Comparison of ENCODE assay signal across 10 cellular contexts in the genomic region with DNA sequence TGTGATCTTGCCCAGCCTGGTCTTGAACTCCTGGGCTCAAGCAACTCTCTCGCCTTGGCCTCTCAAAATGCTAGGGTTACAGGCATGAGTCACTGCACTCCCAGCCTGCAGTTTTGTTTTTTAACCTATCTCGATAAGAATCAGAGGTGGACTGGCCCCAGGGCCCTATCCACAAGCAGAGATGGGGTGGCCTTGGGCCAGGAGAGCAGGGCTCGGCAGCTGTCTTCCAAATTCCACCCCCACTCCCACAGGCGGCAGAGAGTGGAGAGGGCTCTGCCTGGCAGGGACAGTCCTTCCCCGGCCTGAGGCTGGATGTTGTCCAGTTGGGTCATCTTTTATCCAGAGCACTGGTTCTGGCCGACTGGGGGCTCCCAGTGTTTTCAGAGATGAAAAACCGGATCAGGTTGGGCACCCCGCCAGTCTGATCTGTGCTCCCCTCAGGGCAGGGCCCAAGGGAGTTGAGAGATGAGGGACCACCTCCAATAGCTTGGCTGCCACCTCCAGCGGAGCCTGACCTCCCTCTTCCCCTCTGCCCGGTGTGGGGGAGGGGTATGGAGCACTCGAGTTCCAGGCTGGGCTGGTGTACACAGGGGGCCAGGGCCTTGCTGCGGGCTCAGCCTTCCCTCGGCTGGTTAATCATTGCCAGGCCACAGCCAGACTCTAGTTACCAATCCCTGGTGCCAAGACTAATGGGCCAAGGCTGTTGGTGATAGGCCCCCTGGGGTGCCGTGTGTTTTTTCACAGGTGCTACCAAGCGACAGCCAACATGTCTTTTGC. TPM values are rescaled to one million over a fixed set of nuclear protein-coding genes. Genes with fewer than 3 reads are reported as not detected.
DNase-seq lines count a peak whose midpoint lies in the region; ATAC-seq and TF ChIP-seq lines count a peak whose summit lies in the region.
"Had no signal": no experiment of that assay in that cellular context is flagged by ENCODE, and none has a peak within 500 bp of the region (broad histone marks: within the 10 kb centered on the region; RNA-seq: fewer than 3 reads in every experiment).

No MANE protein-coding gene starts in this region.

- ATAC-seq in esophagus mucosa (peak; percentile 19), HG02610 (IDR thresholded peaks at IDR 0.05; ENCODE audit: unreplicated experiment) (no peak)
- no peak for ATAC-seq in activated CD8-positive, alpha-beta memory T cell treated with anti-CD3 and anti-CD28 coated beads, Interleukin-2, amount 10 ng/mL, durations not matched to agents 7 days and 5 days

- intact Hi-C loops in Caco-2 (cut with micrococcal nuclease; ENCODE audit: unreplicated experiment): loop anchor here (2.0 kb wide), 1 partner anchor 30 kb away; no protein-coding TSS in a partner anchor

- H3K27me3 Mint-ChIP-seq in Caco-2 (ENCODE audit: insufficient read depth, unreplicated experiment): no peaks in the 10 kb centered on the region
- no peaks in the 10 kb centered on the region for H3K27me3 Mint-ChIP-seq in nephron (ENCODE audit: low read depth)
- H3K27me3 Mint-ChIP-seq in activated CD8-positive, alpha-beta memory T cell treated with anti-CD3 and anti-CD28 coated beads, Interleukin-2, amount 10 ng/mL, durations not matched to agents 7 days and 5 days: no peaks in the 10 kb centered on the region

- peaks cover 1% of the 10 kb centered on the region; the same call in 1 of the 2 replicates for H3K36me3 ChIP-seq in Caco-2 (ENCODE audit: control insufficient read depth, insufficient read depth, low read length)

- no peak overlapping the region for H3K4me3 ChIP-seq in Caco-2 (ENCODE audit: low read depth, low read length)

- no peaks in the 10 kb centered on the region for H3K27me3 ChIP-seq in Caco-2 (replicated peaks; ENCODE audit: control insufficient read depth, insufficient read depth, low read length)

- TF ChIP-seq CTCF in Caco-2 (IDR thresholded peaks at IDR 0.05; ENCODE audit: insufficient read depth in 1 of 2, low read depth in 1 of 2, low read length in 1 of 2, severe bottlenecking in 1 of 2, unreplicated experiment in 1 of 2) (no peak), nephron (IDR thresholded peaks at IDR 0.05; ENCODE audit: unreplicated experiment in 3 of 3) (no peak)

- H3K36me3 Mint-ChIP-seq in Caco-2 (ENCODE audit: insufficient read depth, unreplicated experiment) (peaks cover 60% of the 10 kb centered on the region), nephron (ENCODE audit: low read depth) (no peaks in the 10 kb centered on the region)
- no peaks in the 10 kb centered on the region for H3K36me3 Mint-ChIP-seq in activated CD8-positive, alpha-beta memory T cell treated with anti-CD3 and anti-CD28 coated beads, Interleukin-2, amount 10 ng/mL, durations not matched to agents 7 days and 5 days

- H3K4me1 ChIP-seq in Caco-2: peaks cover 38% of the 10 kb centered on the region

- no TSS peak for BruUV-seq in Caco-2 (replicated peaks; lab: Mats Ljungman, UMichigan)

- no peak overlapping the region for H3K27ac Mint-ChIP-seq in Caco-2 (ENCODE audit: unreplicated experiment)
- H3K27ac Mint-ChIP-seq in nephron: peak overlapping the region; percentile 31 to 59 (median 39)
- no peak overlapping the region for H3K27ac Mint-ChIP-seq in activated CD8-positive, alpha-beta memory T cell treated with anti-CD3 and anti-CD28 coated beads, Interleukin-2, amount 10 ng/mL, durations not matched to agents 7 days and 5 days
- H3K27ac Mint-ChIP-seq: T-helper 2 cell treated with Interferon-gamma antibody and Interleukin-4, amounts not matched to agents 5 μg/mL and 100 μg/mL, for 36 hours had no signal

- H3K4me3 Mint-ChIP-seq in Caco-2 (ENCODE audit: unreplicated experiment): no peak overlapping the region
- no peak overlapping the region for H3K4me3 Mint-ChIP-seq in nephron
- no peak overlapping the region for H3K4me3 Mint-ChIP-seq in activated CD8-positive, alpha-beta memory T cell treated with anti-CD3 and anti-CD28 coated beads, Interleukin-2, amount 10 ng/mL, durations not matched to agents 7 days and 5 days
- H3K4me3 Mint-ChIP-seq: T-helper 2 cell treated with Interferon-gamma antibody and Interleukin-4, amounts not matched to agents 5 μg/mL and 100 μg/mL, for 36 hours had no signal

- H3K9me3 ChIP-seq in Caco-2: no peaks in the 10 kb centered on the region

- CTCF ChIA-PET in Caco-2 (lab: Charles Lee): no interaction called here
- CTCF ChIA-PET in activated CD8-positive, alpha-beta memory T cell treated with anti-CD3 and anti-CD28 coated beads, Interleukin-2, amount 10 ng/mL, durations not matched to agents 7 days and 5 days (lab: Charles Lee): no interaction called here

- H3K4me1 Mint-ChIP-seq in Caco-2 (ENCODE audit: low read depth, unreplicated experiment): peaks cover 14% of the 10 kb centered on the region
- H3K4me1 Mint-ChIP-seq in nephron: peaks cover 23% of the 10 kb centered on the region
- no peaks in the 10 kb centered on the region for H3K4me1 Mint-ChIP-seq in activated CD8-positive, alpha-beta memory T cell treated with anti-CD3 and anti-CD28 coated beads, Interleukin-2, amount 10 ng/mL, durations not matched to agents 7 days and 5 days

- H3K9me3 Mint-ChIP-seq in Caco-2 (ENCODE audit: unreplicated experiment): no peaks in the 10 kb centered on the region
- H3K9me3 Mint-ChIP-seq in nephron: no peaks in the 10 kb centered on the region
- H3K9me3 Mint-ChIP-seq in activated CD8-positive, alpha-beta memory T cell treated with anti-CD3 and anti-CD28 coated beads, Interleukin-2, amount 10 ng/mL, durations not matched to agents 7 days and 5 days (ENCODE audit: low read depth): no peaks in the 10 kb centered on the region
- H3K9me3 Mint-ChIP-seq: T-helper 2 cell treated with Interferon-gamma antibody and Interleukin-4, amounts not matched to agents 5 μg/mL and 100 μg/mL, for 36 hours had no signal

- POLR2A ChIA-PET in Caco-2 (lab: Charles Lee): no interaction called here

- DNase-seq in Caco-2 (peak; percentile 73 to 82), NCI-H526 (lab: John Stamatoyannopoulos, UW) (peak; percentile 79 to 94), NCI-H187 treated with DMSO at 0.1 percent for 48 hours (lab: John Stamatoyannopoulos, UW) (no peak), MV-4-11 (lab: John Stamatoyannopoulos, UW) (no peak)
- DNase-seq in activated CD8-positive, alpha-beta memory T cell treated with anti-CD3 and anti-CD28 coated beads, Interleukin-2, amount 10 ng/mL, durations not matched to agents 7 days and 5 days: no peak
- DNase-seq: dermis blood vessel endothelial cell had no signal

RNA-seq across cellular contexts. Expression of gene MYO15B, which starts 30.3 kb away (rescaled TPM):
- total RNA-seq in Caco-2 (2022) (12.3 and 24.4 TPM in 2 replicates), esophagus mucosa (15.6 TPM)
- 10 to 100 TPM; 12.4 to 25.6 TPM for total RNA-seq in activated CD8-positive, alpha-beta memory T cell treated with anti-CD3 and anti-CD28 coated beads, Interleukin-2, amount 10 ng/mL, durations not matched to agents 7 days and 5 days

RNA-seq across cellular contexts. Expression of gene LLGL2, which starts 31.8 kb away (rescaled TPM):
- total RNA-seq in Caco-2 (2022) (165 and 179 TPM in 2 replicates), esophagus mucosa (82.1 TPM)
- total RNA-seq in activated CD8-positive, alpha-beta memory T cell treated with anti-CD3 and anti-CD28 coated beads, Interleukin-2, amount 10 ng/mL, durations not matched to agents 7 days and 5 days: 10 to 100 TPM; 15.7 to 30.5 TPM

RNA-seq across cellular contexts. Expression of gene TSEN54, which starts 40.9 kb away (rescaled TPM):
- total RNA-seq in Caco-2 (2022) (71.3 and 74.5 TPM in 2 replicates), esophagus mucosa (23.2 TPM)
- 10 to 100 TPM; 92.0 to 97.7 TPM for total RNA-seq in activated CD8-positive, alpha-beta memory T cell treated with anti-CD3 and anti-CD28 coated beads, Interleukin-2, amount 10 ng/mL, durations not matched to agents 7 days and 5 days

RNA-seq across cellular contexts. Expression of gene CASKIN2, which starts 41.9 kb away (rescaled TPM):
- total RNA-seq in Caco-2 (2022): 41.8 and 48.9 TPM in 2 replicates
- 13.9 TPM for total RNA-seq in esophagus mucosa
- total RNA-seq in activated CD8-positive, alpha-beta memory T cell treated with anti-CD3 and anti-CD28 coated beads, Interleukin-2, amount 10 ng/mL, durations not matched to agents 7 days and 5 days: 1 to 10 TPM; 2.3 to 4.5 TPM

Comparison
In these comparisons a context has a peak if more than half of its experiments do, and no peak if none do; other contexts are left out.
1. DNase-seq: peak in Caco-2 (2 of 2) and NCI-H526 (2 of 2); none in activated CD8-positive, alpha-beta memory T cell treated with anti-CD3 and anti-CD28 coated beads, Interleukin-2, amount 10 ng/mL, durations not matched to agents 7 days and 5 days (single experiment), NCI-H187 treated with DMSO at 0.1 percent for 48 hours (single experiment) and MV-4-11 (single experiment).
2. H3K27ac Mint-ChIP-seq: peak in nephron (3 of 3); none in Caco-2 (single experiment) and activated CD8-positive, alpha-beta memory T cell treated with anti-CD3 and anti-CD28 coated beads, Interleukin-2, amount 10 ng/mL, durations not matched to agents 7 days and 5 days (single experiment).